ENCODE assay signal across 8 cellular contexts in genomic region chr2:111698743-111699554, GRCh38.
A peak's percentile ranks its signal among the peaks of the same experiment; 100 is the strongest.
DNase-seq lines count a peak whose midpoint lies in the region; ATAC-seq, FAIRE-seq and TF ChIP-seq lines count a peak whose summit lies in the region.

No MANE protein-coding gene starts in this region.

- H3K9me3 ChIP-seq in body of pancreas, result no peaks in the 10 kb centered on the region
- no peaks in the 10 kb centered on the region for H3K9me3 ChIP-seq in keratinocyte (ENCODE audit: control insufficient read depth, low read depth, low read length)

- H3K27ac ChIP-seq in body of pancreas (peak overlapping the region in 1 of 4 donors; percentile 33), keratinocyte (ENCODE audit: control insufficient read depth, insufficient read depth, low read length) (peak overlapping the region; percentile 89)

- H2AFZ ChIP-seq in keratinocyte (ENCODE audit: control insufficient read depth, low read length), result peak overlapping the region; percentile 74

- DNase-seq in NCI-H1417 (lab: John Stamatoyannopoulos, UW) (peak; percentile 14 to 53 (median 32)), NCI-H1417 treated with DMSO at 0.1 percent for 48 hours (lab: John Stamatoyannopoulos, UW) (no peak), NCI-H146 (lab: John Stamatoyannopoulos, UW) (peak; percentile 67), T-helper 9 cell (peak; percentile 5), body of pancreas (peak; percentile 38 to 81 (median 48)), keratinocyte (ENCODE audit: low read depth, low spot score) (peak; percentile 93), middle frontal gyrus (ENCODE audit: extremely low spot score, low spot score) (no peak)
- DNase-seq in stimulated activated CD4-positive, alpha-beta T cell treated with anti-CD3 and anti-CD28 coated beads, Interleukin-2, amount 100 ng/mL, for 4 hours (ENCODE audit: low read depth), result peak; percentile 39

- no peaks in the 10 kb centered on the region for H4K20me1 ChIP-seq in keratinocyte (ENCODE audit: control insufficient read depth, extremely low read depth, insufficient read depth, low read length)

- H3K36me3 ChIP-seq in body of pancreas (replicated peaks in 1 of 2; ENCODE audit: insufficient read depth in 1 of 2, low read depth in 2 of 2) (no peaks in the 10 kb centered on the region), keratinocyte (ENCODE audit: control insufficient read depth in 2 of 2, extremely low read depth in 1 of 2, insufficient read depth in 2 of 2, low read length in 2 of 2) (no peaks in the 10 kb centered on the region)

- H3K27me3 ChIP-seq in body of pancreas, result no peaks in the 10 kb centered on the region
- H3K27me3 ChIP-seq in keratinocyte (ENCODE audit: control insufficient read depth, extremely low read depth, insufficient read depth, low read length), result no peaks in the 10 kb centered on the region

- H3K4me1 ChIP-seq in body of pancreas, result peaks cover 17% of the 10 kb centered on the region
- H3K4me1 ChIP-seq in keratinocyte (ENCODE audit: control insufficient read depth, extremely low read depth, insufficient read depth, low read length), result peaks cover 41% of the 10 kb centered on the region

- TF ChIP-seq POLR2A in body of pancreas (IDR thresholded peaks at IDR 0.05), result no peak

- intact Hi-C loops in body of pancreas (cut with DNase I), result no loop called here

- peak overlapping the region; percentile 57 for H3K9ac ChIP-seq in keratinocyte (ENCODE audit: control insufficient read depth, extremely low read depth, insufficient read depth, low read length)

- H3K4me3 ChIP-seq in body of pancreas (no peak overlapping the region), keratinocyte (ENCODE audit: control insufficient read depth in 2 of 3, extremely low read depth in 1 of 3, insufficient read depth in 2 of 3, low read depth in 1 of 3, low read length in 3 of 3) (peak overlapping the region in 2 of 3 experiments; percentile 57 to 62)

- no peaks in the 10 kb centered on the region for H3K79me2 ChIP-seq in keratinocyte (ENCODE audit: control insufficient read depth, insufficient read depth, low read length)

- peak in 1 of 7 experiments; percentile 6 for TF ChIP-seq CTCF in body of pancreas (IDR thresholded peaks at IDR 0.05)
- peak; percentile 21 to 80 (median 68) for TF ChIP-seq CTCF in keratinocyte (optimal IDR thresholded peaks at IDR 0.05 in 1 of 3, IDR thresholded peaks at IDR 0.05 in 1 of 3, conservative IDR thresholded peaks at IDR 0.05 in 1 of 3; ENCODE audit: extremely low read depth in 1 of 3, insufficient read depth in 2 of 3, low read length in 3 of 3)

- 47% methylated on average over 13 of the region's 13 CpGs for WGBS in body of pancreas, 2 donors

- H3K9me1 ChIP-seq in keratinocyte (ENCODE audit: control insufficient read depth, extremely low read depth, insufficient read depth, low read length), result peaks cover 2% of the 10 kb centered on the region

- dilution Hi-C loops in keratinocyte (cut with MboI; ENCODE audit: extremely low pct_ligation_motif_present, low sequenced_read_pairs), result no loop called here

- peak; percentile 90 for FAIRE-seq in keratinocyte (lab: Jason Lieb, UNC)

- peak overlapping the region; percentile 92 for H3K4me2 ChIP-seq in keratinocyte (ENCODE audit: control insufficient read depth, extremely low read depth, insufficient read depth, low read depth, low read length)

- peak; percentile 74 for ATAC-seq in body of pancreas

Comparison
In these comparisons a context has a peak if more than half of its experiments do, and no peak if none do; other contexts are left out.
1. DNase-seq: peak in NCI-H1417 (3 of 3), NCI-H146 (single experiment), T-helper 9 cell (single experiment), body of pancreas (4 of 4), keratinocyte (single experiment) and stimulated activated CD4-positive, alpha-beta T cell treated with anti-CD3 and anti-CD28 coated beads, Interleukin-2, amount 100 ng/mL, for 4 hours (single experiment); none in NCI-H1417 treated with DMSO at 0.1 percent for 48 hours (single experiment) and middle frontal gyrus (single experiment).
2. H3K4me3 ChIP-seq: peak in keratinocyte (2 of 3); none in body of pancreas (0 of 2).